27 cellular contexts compared by ENCODE assay signal in the genomic region with DNA sequence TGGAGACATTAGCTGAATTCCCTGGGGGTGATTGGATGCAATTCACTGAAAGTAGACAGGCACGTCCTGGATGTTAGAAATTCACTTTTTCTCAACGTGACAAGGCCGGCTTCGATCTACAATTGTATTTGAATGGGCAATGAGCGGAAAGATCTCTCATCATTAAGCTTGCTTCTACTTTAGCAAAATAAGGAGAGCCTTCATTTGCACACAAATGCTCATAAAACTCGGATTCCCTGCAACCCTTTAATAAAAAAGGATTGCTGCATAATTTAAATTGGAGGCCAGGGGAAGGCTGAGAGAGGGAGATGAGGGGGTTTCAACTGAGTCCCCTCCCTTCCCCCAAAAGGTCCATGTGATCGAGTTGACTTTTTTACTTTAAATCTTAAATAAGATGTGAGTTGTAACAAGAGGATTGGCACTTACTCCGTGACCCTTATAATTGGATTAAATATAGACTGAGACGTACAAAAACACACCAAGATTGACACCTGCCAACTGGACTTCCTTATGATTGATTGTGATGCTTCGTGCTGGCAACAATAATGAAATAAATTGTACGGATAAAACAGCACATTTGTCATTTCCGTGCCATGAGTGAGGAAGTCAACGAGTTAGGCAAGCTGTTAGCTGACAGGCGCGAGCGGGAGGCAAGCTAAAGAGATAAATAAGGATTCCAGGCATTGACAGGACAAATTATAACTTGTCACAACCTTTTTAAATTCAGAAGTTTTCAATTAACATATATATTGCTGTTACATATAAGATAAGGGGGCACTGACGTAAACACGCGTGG. TPM values are rescaled to one million over a fixed set of nuclear protein-coding genes. Genes with fewer than 3 reads are reported as not detected.
"Had no signal": no experiment of that assay in that cellular context is flagged by ENCODE, and none has a peak within 500 bp of the region (broad histone marks: within the 10 kb centered on the region; RNA-seq: fewer than 3 reads in every experiment).

No MANE protein-coding gene starts in this region.

- H3K9me3 Mint-ChIP-seq: effector memory CD8-positive, alpha-beta T cell; nephron had no signal

- H3K4me3 ChIP-seq: adrenal gland, lower lobe of right lung, right atrium auricular region, tibial artery had no signal

- H3K9me3 ChIP-seq: adrenal gland, lower lobe of right lung, right atrium auricular region had no signal

- H3K27ac ChIP-seq: adrenal gland, epithelial cell of prostate, lower lobe of right lung, right atrium auricular region, tibial artery had no signal

- H3K36me3 ChIP-seq: adrenal gland, lower lobe of right lung, right atrium auricular region, tibial artery had no signal

- DNase-seq: activated CD4-positive, CD25-positive, alpha-beta regulatory T cell treated with anti-CD3 and anti-CD28 coated beads, Interleukin-2, amount 50 U/mL, for 72 hours; activated CD8-positive, alpha-beta memory T cell treated with anti-CD3 and anti-CD28 coated beads for 24 hours; activated CD8-positive, alpha-beta memory T cell treated with anti-CD3 and anti-CD28 coated beads, Interleukin-2, amount 50 U/mL, for 48 hours; activated gamma-delta T cell; adrenal gland; dermis blood vessel endothelial cell; effector memory CD8-positive, alpha-beta T cell; foreskin fibroblast; hippocampal formation; islet precursor cell; left colon; lower lobe of right lung; stimulated activated CD4-positive, alpha-beta T cell treated with anti-CD3 and anti-CD28 coated beads, Interleukin-12 subunit alpha, Interleukin-12 subunit beta, amount 100 ng/mL, for 4 hours; stimulated activated CD4-positive, alpha-beta T cell treated with anti-CD3 and anti-CD28 coated beads, Interleukin-1b, Interleukin-23, amount 100 ng/mL, for 48 hours; stimulated activated CD8-positive, alpha-beta memory T cell treated with anti-CD3 and anti-CD28 coated beads, Interleukin-4, amount 100 ng/mL, for 48 hours; stimulated activated naive CD8-positive, alpha-beta T cell treated with anti-CD3 and anti-CD28 coated beads, Interleukin-15, Interleukin-2, amounts not matched to agents 100 U/mL and 50 U/mL, for 24 hours; substantia nigra; tibial artery had no signal

- H3K27ac Mint-ChIP-seq: activated naive CD4-positive, alpha-beta T cell treated with anti-CD3 and anti-CD28 coated beads, Interleukin-2, amount 50 U/mL, for 72 hours; effector memory CD8-positive, alpha-beta T cell; nephron; progenitor cell of endocrine pancreas had no signal

- H3K4me3 Mint-ChIP-seq: effector memory CD8-positive, alpha-beta T cell; nephron had no signal

- ATAC-seq: activated naive CD4-positive, alpha-beta T cell treated with anti-CD3 and anti-CD28 coated beads, Interleukin-2, amount 50 U/mL, for 72 hours; effector memory CD8-positive, alpha-beta T cell; left colon; lower lobe of right lung; stimulated activated naive CD8-positive, alpha-beta T cell treated with anti-CD3 and anti-CD28 coated beads, Interleukin-15, Interleukin-2, amounts not matched to agents 100 U/mL and 50 U/mL, for 24 hours had no signal

RNA-seq across cellular contexts. Expression of gene PAX6, which starts 10.9 kb away (rescaled TPM):
- total RNA-seq: bronchial epithelial cell, chondrocyte, dermis blood vessel endothelial cell, glomerular endothelial cell, lower lobe of right lung, right atrium auricular region, urinary bladder had no signal
